In genomic region chr15:65305776-65306175, GRCh38 we compare ENCODE assay signal across 17 cellular contexts. TPM values are rescaled to one million over a fixed set of nuclear protein-coding genes. Genes with fewer than 3 reads are reported as not detected.
DNase-seq lines count a peak whose midpoint lies in the region; ATAC-seq lines count a peak whose summit lies in the region.
"Had no signal": no experiment of that assay in that cellular context is flagged by ENCODE, and none has a peak within 500 bp of the region (broad histone marks: within the 10 kb centered on the region; RNA-seq: fewer than 3 reads in every experiment).

No MANE protein-coding gene starts in this region.

- peak overlapping the region in 3 of 4 donors; percentile 3 to 34 (median 17) for H3K4me3 Mint-ChIP-seq in CD4-positive, CD25-positive, alpha-beta regulatory T cell
- H3K4me3 Mint-ChIP-seq in T-cell, result no peak overlapping the region
- no peak overlapping the region for H3K4me3 Mint-ChIP-seq in memory B cell

- H3K27ac Mint-ChIP-seq in CD4-positive, CD25-positive, alpha-beta regulatory T cell, result peak overlapping the region in 1 of 3 donors; percentile 98
- H3K27ac Mint-ChIP-seq in T-cell (peak overlapping the region; percentile 65 to 74), memory B cell (peak overlapping the region; percentile 74)

- POLR2A ChIA-PET in T-cell (lab: Charles Lee), result interaction anchor here (0.6 to 1.5 kb wide), 6 partner anchors 13 to 1212 kb away, joined by 3 to 16 read pairs (median 4); partner anchors contain the start of gene CLPX (in 1 of the 2)

- H3K27ac ChIP-seq in CD4-positive, CD25-positive, alpha-beta regulatory T cell (ENCODE audit: insufficient read depth, low read length, poor library complexity, severe bottlenecking), result no peak overlapping the region
- H3K27ac ChIP-seq: brain microvascular endothelial cell had no signal

- no peaks in the 10 kb centered on the region for H3K36me3 Mint-ChIP-seq in CD4-positive, CD25-positive, alpha-beta regulatory T cell
- H3K36me3 Mint-ChIP-seq in T-cell (no peaks in the 10 kb centered on the region), memory B cell (no peaks in the 10 kb centered on the region)

- peaks cover 12% of the 10 kb centered on the region for H3K27me3 Mint-ChIP-seq in CD4-positive, CD25-positive, alpha-beta regulatory T cell
- H3K27me3 Mint-ChIP-seq in T-cell (no peaks in the 10 kb centered on the region), memory B cell (no peaks in the 10 kb centered on the region)

- no peak overlapping the region for H3K4me3 ChIP-seq in CD4-positive, CD25-positive, alpha-beta regulatory T cell (ENCODE audit: low read depth, low read length)
- H3K4me3 ChIP-seq in H7 (ENCODE audit: insufficient read depth, low read depth, low read length), result no peak overlapping the region
- H3K4me3 ChIP-seq: K562, SJSA1, smooth muscle cell had no signal

- no peaks in the 10 kb centered on the region for H3K36me3 ChIP-seq in CD4-positive, CD25-positive, alpha-beta regulatory T cell (ENCODE audit: control insufficient read depth, insufficient read depth, low read length)
- no peaks in the 10 kb centered on the region for H3K36me3 ChIP-seq in H7 (replicated peaks; ENCODE audit: control insufficient read depth, insufficient read depth, low read length)
- H3K36me3 ChIP-seq: brain microvascular endothelial cell, SJSA1 had no signal

- H3K4me1 Mint-ChIP-seq in CD4-positive, CD25-positive, alpha-beta regulatory T cell, result peaks cover 6 to 24% (median 18%) of the 10 kb centered on the region in 4 donors
- peaks cover 20 to 25% (median 21%) of the 10 kb centered on the region in 3 donors for H3K4me1 Mint-ChIP-seq in T-cell
- peaks cover 7% of the 10 kb centered on the region for H3K4me1 Mint-ChIP-seq in memory B cell

- no peak for ATAC-seq in CD4-positive, CD25-positive, alpha-beta regulatory T cell (ENCODE audit: low read depth in 2 of 2)
- ATAC-seq in T-cell (replicated peaks in 1 of 4), result no peak
- no peak for ATAC-seq in memory B cell (ENCODE audit: low read depth)
- no peak for ATAC-seq in HG02571 (IDR thresholded peaks at IDR 0.05; ENCODE audit: unreplicated experiment)

- no peaks in the 10 kb centered on the region for H3K9me3 Mint-ChIP-seq in CD4-positive, CD25-positive, alpha-beta regulatory T cell
- H3K9me3 Mint-ChIP-seq in T-cell (no peaks in the 10 kb centered on the region), memory B cell (no peaks in the 10 kb centered on the region)

- H3K27me3 ChIP-seq in CD4-positive, CD25-positive, alpha-beta regulatory T cell (ENCODE audit: control insufficient read depth, insufficient read depth, low read length), result no peaks in the 10 kb centered on the region
- no peaks in the 10 kb centered on the region for H3K27me3 ChIP-seq in H7 (ENCODE audit: control insufficient read depth, insufficient read depth, low read length)
- H3K27me3 ChIP-seq: brain microvascular endothelial cell, SJSA1 had no signal

- CTCF ChIA-PET in T-cell (lab: Charles Lee), result interaction anchor here (0.6 to 0.9 kb wide), 4 partner anchors 19 to 254 kb away, joined by 3 to 4 read pairs (median 3); no protein-coding TSS in a partner anchor

- peaks cover 8% of the 10 kb centered on the region for H3K4me1 ChIP-seq in CD4-positive, CD25-positive, alpha-beta regulatory T cell (ENCODE audit: control insufficient read depth, insufficient read depth, low read length, poor library complexity, severe bottlenecking)

- H3K9me3 ChIP-seq in CD4-positive, CD25-positive, alpha-beta regulatory T cell (ENCODE audit: control insufficient read depth in 2 of 2, low read length in 2 of 2), result no peaks in the 10 kb centered on the region
- H3K9me3 ChIP-seq: SJSA1 had no signal

- no peak for DNase-seq in CD4-positive, CD25-positive, alpha-beta regulatory T cell
- DNase-seq in EH (ENCODE audit: low read depth) (peak; percentile 20), T-cell (no peak), memory B cell (ENCODE audit: low spot score in 2 of 2) (no peak), H7 (no peak), SKM-1 (lab: John Stamatoyannopoulos, UW; ENCODE audit: unreplicated experiment) (no peak)
- DNase-seq: brain microvascular endothelial cell; effector CD4-positive, alpha-beta T cell; NCI-H1930; NCI-H774 had no signal

RNA-seq across cellular contexts. Expression of gene RNU5B-1, which starts 1.3 kb away (rescaled TPM):
- total RNA-seq in CD4-positive, CD25-positive, alpha-beta regulatory T cell, result not detected
- polyA plus RNA-seq in CD4-positive, CD25-positive, alpha-beta regulatory T cell, result not detected
- 10 to 100 TPM in 3 of 5 donors, not detected in 2; 27.0 to 34.4 (median 32.6) TPM for total RNA-seq in T-cell
- total RNA-seq in H7 (2014; rRNA removed; shearing (Covaris generic)), result not detected in 2 replicates
- total RNA-seq: SJSA1, smooth muscle cell, subcutaneous adipose tissue had no signal
- polyA plus RNA-seq: K562, smooth muscle cell had no signal

RNA-seq across cellular contexts. Expression of gene RNU5A-1, which starts 9.9 kb away (rescaled TPM):
- total RNA-seq in CD4-positive, CD25-positive, alpha-beta regulatory T cell, result not detected
- not detected for polyA plus RNA-seq in CD4-positive, CD25-positive, alpha-beta regulatory T cell
- not detected for total RNA-seq in T-cell
- not detected in 2 replicates for total RNA-seq in H7 (2014; rRNA removed; shearing (Covaris generic))
- total RNA-seq: K562, mesenteric fat pad, osteocyte, SJSA1, smooth muscle cell, subcutaneous adipose tissue had no signal
- polyA plus RNA-seq: K562, smooth muscle cell had no signal

RNA-seq across cellular contexts. Expression of gene PARP16, which starts 19.1 kb away (rescaled TPM):
- total RNA-seq in CD4-positive, CD25-positive, alpha-beta regulatory T cell, result 14.9 TPM
- polyA plus RNA-seq in CD4-positive, CD25-positive, alpha-beta regulatory T cell, result 10 to 100 TPM; 20.4 to 25.9 (median 22.3) TPM
- 10 to 100 TPM; 16.2 to 23.3 (median 18.5) TPM for total RNA-seq in T-cell
- total RNA-seq in H7 (2014; rRNA removed; shearing (Covaris generic)), result 5.9 and 11.3 TPM in 2 replicates

Comparison
In these comparisons a context has a peak if more than half of its experiments do, and no peak if none do; other contexts are left out.
1. H3K4me3 Mint-ChIP-seq: peak in CD4-positive, CD25-positive, alpha-beta regulatory T cell (3 of 4); none in T-cell (0 of 3) and memory B cell (single experiment).